1 cellular context compared by ENCODE assay signal in genomic region chr1:15406911-15407559, GRCh38.
TF ChIP-seq lines count a peak whose summit lies in the region.

No MANE protein-coding gene starts in this region.

TF ChIP-seq in SK-N-SH treated with all-trans-retinoic acid at 6 μM for 48 hours, 23 proteins besides CTCF, POLR2A, EP300 and RAD21 (continued from another document):
- no peak for TF ChIP-seq ZNF70 (CRISPR knock-in tag; IDR thresholded peaks at IDR 0.05)
- no peak for TF ChIP-seq ZC3H10 (CRISPR knock-in tag; IDR thresholded peaks at IDR 0.05)
- TF ChIP-seq ZNF565 (CRISPR knock-in tag; conservative IDR thresholded peaks at IDR 0.05; ENCODE audit: low read depth), result no peak
- no peak for TF ChIP-seq PATZ1 (CRISPR knock-in tag; IDR thresholded peaks at IDR 0.05; ENCODE audit: borderline replicate concordance)
- TF ChIP-seq CSDC2 (CRISPR knock-in tag; IDR thresholded peaks at IDR 0.05), result no peak
- TF ChIP-seq ARNTL (CRISPR knock-in tag; IDR thresholded peaks at IDR 0.05; ENCODE audit: borderline replicate concordance, low read depth), result no peak
- TF ChIP-seq PPARA (CRISPR knock-in tag; IDR thresholded peaks at IDR 0.05; ENCODE audit: borderline replicate concordance), result no peak
- TF ChIP-seq ZFP3 (CRISPR knock-in tag; IDR thresholded peaks at IDR 0.05), result no peak
TF ChIP-seq in SK-N-SH treated with all-trans-retinoic acid at 6 μM for 48 hours: peak in this region for 0.
